ENCODE assay signal across 10 cellular contexts in the genomic region with DNA sequence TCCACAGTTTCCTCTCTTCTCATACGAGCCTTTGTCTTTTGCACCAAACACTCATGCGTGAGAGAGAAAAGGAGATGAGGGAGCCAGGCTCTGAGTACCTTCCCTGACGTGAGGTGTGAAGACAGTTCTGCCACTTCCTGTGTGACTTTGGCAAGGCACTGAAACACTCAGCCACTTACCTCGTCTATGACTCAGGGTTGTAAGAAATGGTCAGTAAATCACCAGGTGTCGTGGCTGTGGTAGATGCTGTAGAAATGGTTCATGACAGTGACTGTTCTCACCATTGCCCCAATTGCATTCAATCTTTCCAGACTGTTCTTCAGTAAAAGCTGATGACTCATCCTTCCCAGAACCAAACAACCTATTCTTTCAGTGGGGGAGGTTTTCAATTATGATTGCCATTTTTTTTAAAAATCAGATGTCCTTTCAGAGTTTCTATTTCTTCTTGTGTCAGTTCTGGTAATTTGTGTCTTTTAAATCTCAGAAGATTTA. TPM values are rescaled to one million over a fixed set of nuclear protein-coding genes. Genes with fewer than 3 reads are reported as not detected.
A peak's percentile ranks its signal among the peaks of the same experiment; 100 is the strongest.
DNase-seq lines count a peak whose midpoint lies in the region; ATAC-seq and TF ChIP-seq lines count a peak whose summit lies in the region.
"Had no signal": no experiment of that assay in that cellular context is flagged by ENCODE, and none has a peak within 500 bp of the region (broad histone marks: within the 10 kb centered on the region; RNA-seq: fewer than 3 reads in every experiment).

No MANE protein-coding gene starts in this region.

- no peak for TF ChIP-seq CTCF in DND-41 (IDR thresholded peaks at IDR 0.05; ENCODE audit: borderline replicate concordance, extremely low read depth, low read length, poor library complexity, severe bottlenecking)

- no peak overlapping the region for H3K27ac ChIP-seq in DND-41 (ENCODE audit: low read length)
- H3K27ac ChIP-seq: cardiac muscle cell had no signal

- no peaks in the 10 kb centered on the region for H4K20me1 ChIP-seq in DND-41 (ENCODE audit: insufficient read depth, low read length)

- no peak overlapping the region for H3K4me2 ChIP-seq in DND-41 (ENCODE audit: insufficient read depth, low read length)

- H3K79me2 ChIP-seq in DND-41 (ENCODE audit: insufficient read depth, low read length), result no peaks in the 10 kb centered on the region

- no peaks in the 10 kb centered on the region for H3K27me3 ChIP-seq in DND-41 (ENCODE audit: insufficient read depth, low read length, poor library complexity)

- peaks cover 3% of the 10 kb centered on the region for H3K4me1 ChIP-seq in DND-41 (ENCODE audit: insufficient read depth, low read length)

- H3K36me3 ChIP-seq in DND-41 (ENCODE audit: insufficient read depth, low read length), result no peaks in the 10 kb centered on the region
- H3K36me3 ChIP-seq: cardiac muscle cell had no signal

- H3K4me3 ChIP-seq in DND-41 (ENCODE audit: low read depth in 1 of 2, low read length in 2 of 2), result no peak overlapping the region
- H3K4me3 ChIP-seq: cardiac muscle cell had no signal

- no peak overlapping the region for H3K9ac ChIP-seq in DND-41 (ENCODE audit: low read depth, low read length)

- peak; percentile 39 for DNase-seq in DND-41
- DNase-seq in activated CD4-positive, CD25-positive, alpha-beta regulatory T cell treated with anti-CD3 and anti-CD28 coated beads, Interleukin-2, amount 50 U/mL, for 72 hours, result peak; percentile 52
- DNase-seq in iris pigment epithelial cell (ENCODE audit: low read depth), result peak; percentile 9
- DNase-seq in nucleus accumbens (lab: John Stamatoyannopoulos, UW), result no peak
- no peak for DNase-seq in Kasumi-1 (lab: John Stamatoyannopoulos, UW)
- no peak for DNase-seq in SK-N-DZ (ENCODE audit: low spot score)
- DNase-seq: midbrain had no signal

- peaks cover 16% of the 10 kb centered on the region for H3K9me3 ChIP-seq in DND-41 (ENCODE audit: insufficient read depth, low read length, severe bottlenecking)

- no peak overlapping the region for H2AFZ ChIP-seq in DND-41 (ENCODE audit: low read depth, low read length)

- peak; percentile 67 for ATAC-seq in DND-41 (ENCODE audit: insufficient read depth, low read depth)
- peak; percentile 83 for ATAC-seq in HG03097 (IDR thresholded peaks at IDR 0.05; ENCODE audit: low FRiP score, unreplicated experiment)
- ATAC-seq in HG03571 (IDR thresholded peaks at IDR 0.05; ENCODE audit: unreplicated experiment), result no peak

RNA-seq across cellular contexts. Expression of gene CBFA2T3, which starts 49.2 kb away (rescaled TPM):
- polyA plus RNA-seq in SK-N-DZ (2014; cell fraction: cytosol; rRNA removed), result not detected in 2 replicates
- polyA plus RNA-seq in SK-N-DZ (2014; cell fraction: nucleus; rRNA removed), result 0.24 and 0.28 TPM in 2 replicates

Comparison
In these comparisons a context has a peak if more than half of its experiments do, and no peak if none do; other contexts are left out.
1. DNase-seq: peak in DND-41 (single experiment), activated CD4-positive, CD25-positive, alpha-beta regulatory T cell treated with anti-CD3 and anti-CD28 coated beads, Interleukin-2, amount 50 U/mL, for 72 hours (single experiment) and iris pigment epithelial cell (single experiment); none in nucleus accumbens (0 of 56), Kasumi-1 (0 of 2) and SK-N-DZ (single experiment).